In the genomic region with DNA sequence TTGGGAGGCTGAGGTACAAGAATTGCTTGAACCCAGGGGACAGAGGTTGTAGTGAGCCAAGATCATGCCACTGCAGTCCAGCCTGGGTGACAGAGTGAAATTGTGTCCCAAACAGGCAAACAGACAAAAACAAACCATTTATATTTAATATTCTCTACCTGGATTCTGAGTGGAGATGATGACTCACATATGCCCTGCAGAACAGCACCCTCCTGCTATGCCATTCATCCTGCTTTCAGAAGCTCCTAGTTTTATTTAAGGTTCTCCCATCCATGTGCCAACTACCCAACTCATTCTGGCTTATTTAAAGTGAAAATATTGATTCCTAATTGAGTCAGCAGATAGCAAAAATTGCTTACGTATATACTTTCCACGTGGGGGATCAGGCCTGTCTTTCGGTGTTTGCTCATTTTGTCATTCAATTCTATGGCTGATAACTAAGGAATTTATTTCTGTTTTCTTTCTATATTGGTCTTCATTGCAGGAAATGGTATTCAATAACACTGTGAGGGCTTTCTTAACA, we compare ENCODE assay signal across 19 cellular contexts.
DNase-seq lines count a peak whose midpoint lies in the region; ATAC-seq, FAIRE-seq and TF ChIP-seq lines count a peak whose summit lies in the region.
"Had no signal": no experiment of that assay in that cellular context is flagged by ENCODE, and none has a peak within 500 bp of the region (broad histone marks: within the 10 kb centered on the region; RNA-seq: fewer than 3 reads in every experiment).

No MANE protein-coding gene starts in this region.

- TF ChIP-seq POLR2A in A549 (IDR thresholded peaks at IDR 0.05; ENCODE audit: low read length) (no peak), IMR-90 (IDR thresholded peaks at IDR 0.05; ENCODE audit: low read depth, low read length) (no peak), H1 (IDR thresholded peaks at IDR 0.05; ENCODE audit: control extremely low read depth in 1 of 2, low read depth in 2 of 2, low read length in 2 of 2) (no peak)

- no peaks in the 10 kb centered on the region for H3K79me1 ChIP-seq in IMR-90 (ENCODE audit: low read depth in 1 of 2, low read length in 2 of 2)
- H3K79me1 ChIP-seq in H1 (ENCODE audit: low read depth, low read length): no peaks in the 10 kb centered on the region

- H2BK5ac ChIP-seq in IMR-90 (ENCODE audit: low read depth, low read length, poor library complexity, severe bottlenecking) (no peak overlapping the region), H1 (ENCODE audit: low read depth, low read length) (no peak overlapping the region)

- H2BK12ac ChIP-seq in H1 (ENCODE audit: low read depth, low read length): no peak overlapping the region

- H3K36me3 Mint-ChIP-seq in osteocyte (ENCODE audit: unreplicated experiment): no peaks in the 10 kb centered on the region
- H3K36me3 Mint-ChIP-seq in CD8-positive, alpha-beta memory T cell: no peaks in the 10 kb centered on the region
- H3K36me3 Mint-ChIP-seq: CD4-positive, alpha-beta memory T cell had no signal

- no peaks in the 10 kb centered on the region for H3K27me3 Mint-ChIP-seq in osteocyte (ENCODE audit: unreplicated experiment)
- H3K27me3 Mint-ChIP-seq in CD8-positive, alpha-beta memory T cell: no peaks in the 10 kb centered on the region
- H3K27me3 Mint-ChIP-seq: CD4-positive, alpha-beta memory T cell had no signal

- H3K23me2 ChIP-seq in H1 (ENCODE audit: low read depth, low read length): no peaks in the 10 kb centered on the region

- H3K56ac ChIP-seq in IMR-90 (ENCODE audit: extremely low read depth, insufficient read depth, low read length): no peak overlapping the region
- H3K56ac ChIP-seq in H1 (replicated peaks; ENCODE audit: insufficient read length, low read depth, low read length): peak overlapping the region; percentile 18

- in situ Hi-C loops in IMR-90 (cut with MboI; ENCODE audit: low sequenced_read_pairs): no loop called here

- 0 out of 5 replicates have a peak, but pooled peaks of 1 of the 2 experiments have one; percentile 12 for TF ChIP-seq RAD21 in A549 (conservative IDR thresholded peaks at IDR 0.05 in 1 of 2, IDR thresholded peaks at IDR 0.05 in 1 of 2)
- TF ChIP-seq RAD21 in IMR-90 (IDR thresholded peaks at IDR 0.05; ENCODE audit: low read length): no peak
- TF ChIP-seq RAD21 in H1 (IDR thresholded peaks at IDR 0.05 in 1 of 2, conservative IDR thresholded peaks at IDR 0.05 in 1 of 2; ENCODE audit: low read depth in 2 of 2, low read length in 2 of 2): no peak

- H4K8ac ChIP-seq in IMR-90 (ENCODE audit: low read depth in 2 of 2, low read length in 2 of 2) (no peak overlapping the region), H1 (ENCODE audit: extremely low read depth, insufficient read depth, low read length) (no peak overlapping the region)

- H4K91ac ChIP-seq in IMR-90 (ENCODE audit: insufficient read depth, low read depth, low read length): no peak overlapping the region
- no peak overlapping the region for H4K91ac ChIP-seq in H1 (replicated peaks; ENCODE audit: insufficient read length, low read length)

- no peak overlapping the region for H3K14ac ChIP-seq in IMR-90 (replicated peaks; ENCODE audit: low read depth, low read length)
- no peak overlapping the region for H3K14ac ChIP-seq in H1 (ENCODE audit: insufficient read length)

- peaks cover 19% of the 10 kb centered on the region for H3K4me1 ChIP-seq in A549
- H3K4me1 ChIP-seq in IMR-90 (ENCODE audit: control insufficient read depth, insufficient read depth, low read length): no peaks in the 10 kb centered on the region
- no peaks in the 10 kb centered on the region for H3K4me1 ChIP-seq in H1 (replicated peaks in 1 of 4; ENCODE audit: control insufficient read depth in 3 of 4, insufficient read depth in 4 of 4, low read length in 3 of 4)
- H3K4me1 ChIP-seq in CD8-positive, alpha-beta memory T cell (ENCODE audit: insufficient read depth, low read length): no peaks in the 10 kb centered on the region
- H3K4me1 ChIP-seq: BE2C had no signal

- H3K9me1 ChIP-seq in IMR-90 (ENCODE audit: insufficient read depth, low read length): no peaks in the 10 kb centered on the region

- intact Hi-C loops in IMR-90 (cut with micrococcal nuclease) (no loop called here), sciatic nerve (cut with DNase I) (no loop called here)

- H4K5ac ChIP-seq in IMR-90 (ENCODE audit: low read depth, low read length): no peak overlapping the region
- no peak overlapping the region for H4K5ac ChIP-seq in H1 (ENCODE audit: insufficient read length, low read depth, low read length)

- H3K4me3 ChIP-seq in A549: no peak overlapping the region
- no peak overlapping the region for H3K4me3 ChIP-seq in IMR-90 (ENCODE audit: insufficient read depth, low read depth, low read length)
- H3K4me3 ChIP-seq in H1 (ENCODE audit: extremely low read depth in 1 of 4, insufficient read depth in 2 of 4, low read depth in 3 of 4, low read length in 4 of 4): no peak overlapping the region
- no peak overlapping the region for H3K4me3 ChIP-seq in CD8-positive, alpha-beta memory T cell (ENCODE audit: low read length)
- H3K4me3 ChIP-seq: K562 had no signal

- dilution Hi-C loops in IMR-90 (cut with HindIII; ENCODE audit: low sequenced_read_pairs, unreplicated experiment): no loop called here

- no peaks in the 10 kb centered on the region for H3K9me3 ChIP-seq in A549
- no peaks in the 10 kb centered on the region for H3K9me3 ChIP-seq in IMR-90 (ENCODE audit: control insufficient read depth, insufficient read depth, low read length)
- H3K9me3 ChIP-seq in H1 (ENCODE audit: insufficient read depth in 2 of 2, low read depth in 1 of 2, low read length in 1 of 2): no peaks in the 10 kb centered on the region
- H3K9me3 ChIP-seq in CD8-positive, alpha-beta memory T cell (ENCODE audit: low read length): no peaks in the 10 kb centered on the region
- H3K9me3 ChIP-seq: BE2C, Caco-2 had no signal

- H3K4me2 ChIP-seq in A549: peak overlapping the region; percentile 40
- no peak overlapping the region for H3K4me2 ChIP-seq in IMR-90 (ENCODE audit: low read depth, low read length)
- no peak overlapping the region for H3K4me2 ChIP-seq in H1 (ENCODE audit: insufficient read depth in 1 of 2, low read depth in 2 of 2, low read length in 2 of 2)

- H3K79me2 ChIP-seq in H1 (ENCODE audit: control insufficient read depth in 1 of 2, insufficient read depth in 2 of 2, low read length in 2 of 2): no peaks in the 10 kb centered on the region

- no peaks in the 10 kb centered on the region for H3K9me3 Mint-ChIP-seq in osteocyte (ENCODE audit: unreplicated experiment)
- peaks cover 2 to 19% (median 4%) of the 10 kb centered on the region in 5 donors for H3K9me3 Mint-ChIP-seq in CD8-positive, alpha-beta memory T cell
- H3K9me3 Mint-ChIP-seq: HFFc6 had no signal

- H3K27ac ChIP-seq in A549 (peak overlapping the region in 1 of 2 experiments; percentile 58; a peak in 3 of 6 replicates), IMR-90 (ENCODE audit: insufficient read depth, low read length) (no peak overlapping the region), H1 (ENCODE audit: low read depth, low read length) (no peak overlapping the region)
- no peak overlapping the region for H3K27ac ChIP-seq in CD8-positive, alpha-beta memory T cell (ENCODE audit: low read depth, low read length)
- H3K27ac ChIP-seq: C4-2B had no signal

- peak overlapping the region; percentile 72 for H3K27ac Mint-ChIP-seq in osteocyte (ENCODE audit: unreplicated experiment)
- H3K27ac Mint-ChIP-seq in CD8-positive, alpha-beta memory T cell: no peak overlapping the region
- H3K27ac Mint-ChIP-seq: CD4-positive, alpha-beta memory T cell; HFFc6 had no signal

- H2BK15ac ChIP-seq in IMR-90 (ENCODE audit: low read depth, low read length) (no peak overlapping the region), H1 (ENCODE audit: low read length) (no peak overlapping the region)

- no TSS peak for BruUV-seq in IMR-90 (replicated peaks; lab: Mats Ljungman, UMichigan)

- peak overlapping the region; percentile 1 for H3K4me3 Mint-ChIP-seq in osteocyte (ENCODE audit: unreplicated experiment)
- no peak overlapping the region for H3K4me3 Mint-ChIP-seq in CD8-positive, alpha-beta memory T cell
- H3K4me3 Mint-ChIP-seq: CD4-positive, alpha-beta memory T cell; HFFc6 had no signal

- no peaks in the 10 kb centered on the region for H3K27me3 ChIP-seq in IMR-90 (ENCODE audit: control insufficient read depth, insufficient read depth, low read length)
- no peaks in the 10 kb centered on the region for H3K27me3 ChIP-seq in H1 (replicated peaks in 1 of 4; ENCODE audit: control insufficient read depth in 3 of 4, extremely low read depth in 1 of 4, insufficient read depth in 3 of 4, low read length in 3 of 4)
- no peaks in the 10 kb centered on the region for H3K27me3 ChIP-seq in CD8-positive, alpha-beta memory T cell (ENCODE audit: insufficient read depth, low read length, poor library complexity, severe bottlenecking)
- H3K27me3 ChIP-seq: BE2C had no signal

- FAIRE-seq in A549 (lab: Jason Lieb, UNC) (peak; percentile 84), H1 (lab: Jason Lieb, UNC) (no peak)
- FAIRE-seq: A204.1, GM12891, GM19239, HTR-8/SVneo, K562 had no signal

- POLR2A ChIA-PET in A549 (lab: Yijun Ruan, JAX) (no interaction called here), IMR-90 (lab: Charles Lee; ENCODE audit: unreplicated experiment) (no interaction called here), H1 (lab: Charles Lee; ENCODE audit: partially characterized antibody) (no interaction called here)
- POLR2A ChIA-PET in CD8-positive, alpha-beta memory T cell (lab: Charles Lee): no interaction called here

- TF ChIP-seq CTCF in A549 (IDR thresholded peaks at IDR 0.05) (no peak), IMR-90 (conservative IDR thresholded peaks at IDR 0.05; ENCODE audit: low read depth, low read length) (no peak), H1 (IDR thresholded peaks at IDR 0.05; ENCODE audit: control extremely low read depth in 1 of 3, insufficient read depth in 1 of 3, low read depth in 1 of 3, low read length in 3 of 3) (no peak), osteocyte (IDR thresholded peaks at IDR 0.05) (no peak)

- no peaks in the 10 kb centered on the region for H3K36me3 ChIP-seq in IMR-90 (ENCODE audit: control insufficient read depth, insufficient read depth, low read length)
- H3K36me3 ChIP-seq in H1 (ENCODE audit: control insufficient read depth in 2 of 4, insufficient read depth in 4 of 4, low read length in 3 of 4): no peaks in the 10 kb centered on the region
- H3K36me3 ChIP-seq in CD8-positive, alpha-beta memory T cell (ENCODE audit: insufficient read depth, low read length): no peaks in the 10 kb centered on the region
- H3K36me3 ChIP-seq: BE2C had no signal

- no peak overlapping the region for H3K23ac ChIP-seq in IMR-90 (ENCODE audit: low read depth, low read length)
- no peak overlapping the region for H3K23ac ChIP-seq in H1 (ENCODE audit: insufficient read length)

- TF ChIP-seq EP300 in A549 (IDR thresholded peaks at IDR 0.05) (peak in 1 of 2 experiments; percentile 27; a peak in 1 of 5 replicates), H1 (IDR thresholded peaks at IDR 0.05; ENCODE audit: borderline replicate concordance in 1 of 2, low read depth in 2 of 2, low read length in 2 of 2) (no peak)

- H2BK120ac ChIP-seq in IMR-90 (ENCODE audit: low read depth, low read length): no peak overlapping the region
- no peak overlapping the region for H2BK120ac ChIP-seq in H1 (replicated peaks; ENCODE audit: low read depth, low read length)

- H3K18ac ChIP-seq in IMR-90 (ENCODE audit: low read depth, low read length): no peak overlapping the region
- H3K18ac ChIP-seq in H1 (ENCODE audit: extremely low read depth, low read length): no peak overlapping the region

- H2AFZ ChIP-seq in IMR-90 (replicated peaks; ENCODE audit: low read length, poor library complexity): no peak overlapping the region
- no peak overlapping the region for H2AFZ ChIP-seq in H1 (ENCODE audit: low read length)

- no peak overlapping the region for H2AK5ac ChIP-seq in IMR-90 (ENCODE audit: low read depth, low read length)
- H2AK5ac ChIP-seq in H1 (ENCODE audit: low read depth, low read length): no peak overlapping the region

- H3K4ac ChIP-seq in IMR-90 (ENCODE audit: low read depth, low read length) (no peak overlapping the region), H1 (replicated peaks; ENCODE audit: insufficient read length, low read depth, low read length) (no peak overlapping the region)

- peaks cover 71% of the 10 kb centered on the region for H3K4me1 Mint-ChIP-seq in osteocyte (ENCODE audit: unreplicated experiment)
- no peaks in the 10 kb centered on the region for H3K4me1 Mint-ChIP-seq in CD8-positive, alpha-beta memory T cell
- H3K4me1 Mint-ChIP-seq: CD4-positive, alpha-beta memory T cell had no signal

- no peak overlapping the region for H3K9ac ChIP-seq in IMR-90 (ENCODE audit: low read depth, low read length)
- H3K9ac ChIP-seq in H1 (replicated peaks in 1 of 4; ENCODE audit: extremely low read depth in 1 of 4, low read depth in 3 of 4, low read length in 3 of 4): no peak overlapping the region

- ATAC-seq in A549: peak in 1 of 2 experiments; percentile 48; a peak in 1 of 6 replicates
- ATAC-seq in IMR-90 (ENCODE audit: low read depth): peak; percentile 21; the same call in 1 of the 2 replicates
- no peak for ATAC-seq in sciatic nerve
- ATAC-seq: K562 had no signal

- CTCF ChIA-PET in A549 (lab: Yijun Ruan, JAX) (interaction anchor here (1.2 to 1.6 kb wide), 2 partner anchors 34 to 458 kb away, joined by 3 to 5 read pairs; no protein-coding TSS in a partner anchor), IMR-90 (lab: Yijun Ruan, JAX) (no interaction called here), H1 (lab: Charles Lee; ENCODE audit: partially characterized antibody) (no interaction called here)
- CTCF ChIA-PET in CD8-positive, alpha-beta memory T cell (lab: Charles Lee): no interaction called here

- H2AK9ac ChIP-seq in IMR-90 (replicated peaks; ENCODE audit: low read depth, low read length, poor library complexity): no peak overlapping the region

- 38% methylated on average over 3 of the region's 3 CpGs for WGBS in A549 (ENCODE audit: missing lambda C conversion rate)
- WGBS in IMR-90 (ENCODE audit: extremely low coverage in 2 of 2, insufficient read length in 1 of 2), 2 experiments: no CpG with 5 or more reads among the region's 3 CpGs
- WGBS in H1 (ENCODE audit: extremely low coverage in 1 of 2, insufficient coverage in 1 of 2, insufficient read length in 1 of 2, insufficient replicate concordance in 2 of 2, low coverage in 1 of 2, low lambda C conversion rate in 2 of 2, missing lambda C conversion rate in 1 of 2), 2 experiments: 95% methylated on average over 3 of the region's 3 CpGs; no CpG with 5 or more reads in 1 of the 2 experiments

- H2BK20ac ChIP-seq in IMR-90 (ENCODE audit: low read depth, low read length) (no peak overlapping the region), H1 (ENCODE audit: low read length) (no peak overlapping the region)

- DNase-seq in A549 (ENCODE audit: low read depth in 1 of 2, low spot score in 1 of 2) (peak in 1 of 2 experiments; percentile 22), IMR-90 (no peak), H1 (ENCODE audit: low read depth in 1 of 2, low spot score in 2 of 2) (no peak), osteocyte (ENCODE audit: extremely low spot score, unreplicated experiment) (no peak), NCI-H82 treated with DMSO at 0.1 percent for 48 hours (lab: John Stamatoyannopoulos, UW; ENCODE audit: unreplicated experiment) (no peak), sciatic nerve (ENCODE audit: low spot score) (no peak)
- no peak for DNase-seq in CD8-positive, alpha-beta memory T cell
- DNase-seq: BE2C; Caco-2; CD4-positive, alpha-beta memory T cell; DMS79; HCEC 1CT; HFFc6 had no signal

- H4K20me1 ChIP-seq in IMR-90 (ENCODE audit: insufficient read depth, low read length) (no peaks in the 10 kb centered on the region), H1 (replicated peaks in 1 of 2; ENCODE audit: control insufficient read depth in 1 of 2, insufficient read depth in 2 of 2, low read length in 2 of 2) (no peaks in the 10 kb centered on the region)
